Comparison of ENCODE assay signal across 17 cellular contexts in the genomic region with DNA sequence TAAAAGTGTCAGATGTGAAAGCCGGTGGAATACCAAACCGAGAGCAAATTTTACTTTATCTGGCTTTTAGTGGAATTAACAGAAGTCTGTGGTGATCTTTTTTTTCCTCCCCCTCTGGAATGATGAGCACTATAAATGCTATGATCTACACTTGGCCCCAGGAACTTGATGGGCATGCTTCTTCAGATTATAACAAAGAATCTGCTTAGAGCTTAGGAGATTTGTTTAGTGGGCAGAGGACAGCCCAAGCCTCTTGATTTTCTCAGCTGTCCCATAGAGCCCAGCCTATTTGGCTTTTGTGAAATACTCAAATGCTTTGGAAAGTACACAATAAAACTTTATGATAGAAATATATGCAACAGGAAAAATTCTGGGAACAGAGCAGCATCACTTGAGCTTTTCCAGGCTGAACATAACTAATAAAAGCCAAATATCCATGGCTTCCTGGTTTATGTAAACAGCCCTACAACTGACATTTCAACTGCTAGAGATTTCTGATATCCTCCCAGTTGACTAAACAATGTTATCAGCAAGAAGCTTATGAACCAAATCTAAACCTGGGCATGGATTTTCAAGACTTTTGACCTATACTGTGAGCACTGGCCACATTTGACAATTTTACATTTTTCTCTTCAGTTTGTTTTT.
"Had no signal": no experiment of that assay in that cellular context is flagged by ENCODE, and none has a peak within 500 bp of the region (broad histone marks: within the 10 kb centered on the region; RNA-seq: fewer than 3 reads in every experiment).

No MANE protein-coding gene starts in this region.

- DNase-seq: activated CD4-positive, alpha-beta T cell treated with anti-CD3 and anti-CD28 coated beads for 36 hours; activated CD8-positive, alpha-beta memory T cell treated with anti-CD3 and anti-CD28 coated beads, Interleukin-2, amount 50 U/mL, for 4 hours; activated CD8-positive, alpha-beta T cell treated with anti-CD3 and anti-CD28 coated beads for 36 hours; activated naive CD4-positive, alpha-beta T cell treated with anti-CD3 and anti-CD28 coated beads, Interleukin-2, amount 10 ng/mL, durations not matched to agents 7 days and 5 days; amniotic stem cell; body of pancreas; effector memory CD8-positive, alpha-beta T cell; left ventricle myocardium inferior; mesendoderm; stimulated activated CD4-positive, alpha-beta T cell treated with anti-CD3 and anti-CD28 coated beads, Interleukin-1b, Interleukin-23, amount 100 ng/mL, for 48 hours; stimulated activated naive CD4-positive, alpha-beta T cell; SW 1271; upper lobe of left lung had no signal

- H3K4me1 ChIP-seq: body of pancreas, parathyroid adenoma had no signal

- ATAC-seq: activated CD4-positive, alpha-beta T cell treated with anti-CD3 and anti-CD28 coated beads for 36 hours; activated CD8-positive, alpha-beta T cell treated with anti-CD3 and anti-CD28 coated beads for 36 hours; activated T-helper 17 cell treated with anti-CD3 and anti-CD28 coated beads, Interleukin-2, amount 50 U/mL, for 72 hours; body of pancreas; effector memory CD8-positive, alpha-beta T cell had no signal

- H3K9me3 Mint-ChIP-seq: activated CD8-positive, alpha-beta T cell treated with anti-CD3 and anti-CD28 coated beads for 36 hours; activated naive CD4-positive, alpha-beta T cell treated with anti-CD3 and anti-CD28 coated beads, Interleukin-2, amount 10 ng/mL, durations not matched to agents 7 days and 5 days; central memory CD8-positive, alpha-beta T cell; effector memory CD8-positive, alpha-beta T cell had no signal

- H3K4me1 Mint-ChIP-seq: activated CD4-positive, alpha-beta T cell treated with anti-CD3 and anti-CD28 coated beads for 36 hours had no signal

- H3K27ac Mint-ChIP-seq: activated CD4-positive, alpha-beta T cell treated with anti-CD3 and anti-CD28 coated beads for 36 hours; activated CD8-positive, alpha-beta T cell treated with anti-CD3 and anti-CD28 coated beads for 36 hours; activated naive CD4-positive, alpha-beta T cell treated with anti-CD3 and anti-CD28 coated beads, Interleukin-2, amount 10 ng/mL, durations not matched to agents 7 days and 5 days; activated T-helper 17 cell treated with anti-CD3 and anti-CD28 coated beads, Interleukin-2, amount 50 U/mL, for 72 hours had no signal

- H3K9me3 ChIP-seq: body of pancreas, left ventricle myocardium inferior, right atrium auricular region, upper lobe of left lung had no signal

- H2AFZ ChIP-seq: parathyroid adenoma had no signal

- H3K27me3 ChIP-seq: body of pancreas, right atrium auricular region, upper lobe of left lung had no signal

- H3K4me3 Mint-ChIP-seq: activated CD4-positive, alpha-beta T cell treated with anti-CD3 and anti-CD28 coated beads for 36 hours; activated CD8-positive, alpha-beta T cell treated with anti-CD3 and anti-CD28 coated beads for 36 hours; activated naive CD4-positive, alpha-beta T cell treated with anti-CD3 and anti-CD28 coated beads, Interleukin-2, amount 10 ng/mL, durations not matched to agents 7 days and 5 days; activated T-helper 17 cell treated with anti-CD3 and anti-CD28 coated beads, Interleukin-2, amount 50 U/mL, for 72 hours; central memory CD8-positive, alpha-beta T cell; effector memory CD8-positive, alpha-beta T cell had no signal

- H3K4me3 ChIP-seq: body of pancreas, left ventricle myocardium inferior, right atrium auricular region, upper lobe of left lung had no signal

- H3K79me2 ChIP-seq: parathyroid adenoma had no signal

- H3K9ac ChIP-seq: parathyroid adenoma had no signal

- H3K27ac ChIP-seq: body of pancreas, left ventricle myocardium inferior, parathyroid adenoma, right atrium auricular region had no signal

- H3K27me3 Mint-ChIP-seq: activated CD4-positive, alpha-beta T cell treated with anti-CD3 and anti-CD28 coated beads for 36 hours; activated CD8-positive, alpha-beta T cell treated with anti-CD3 and anti-CD28 coated beads for 36 hours; activated naive CD4-positive, alpha-beta T cell treated with anti-CD3 and anti-CD28 coated beads, Interleukin-2, amount 10 ng/mL, durations not matched to agents 7 days and 5 days; activated T-helper 17 cell treated with anti-CD3 and anti-CD28 coated beads, Interleukin-2, amount 50 U/mL, for 72 hours; central memory CD8-positive, alpha-beta T cell; effector memory CD8-positive, alpha-beta T cell had no signal
